23 cellular contexts compared by ENCODE assay signal in the genomic region with DNA sequence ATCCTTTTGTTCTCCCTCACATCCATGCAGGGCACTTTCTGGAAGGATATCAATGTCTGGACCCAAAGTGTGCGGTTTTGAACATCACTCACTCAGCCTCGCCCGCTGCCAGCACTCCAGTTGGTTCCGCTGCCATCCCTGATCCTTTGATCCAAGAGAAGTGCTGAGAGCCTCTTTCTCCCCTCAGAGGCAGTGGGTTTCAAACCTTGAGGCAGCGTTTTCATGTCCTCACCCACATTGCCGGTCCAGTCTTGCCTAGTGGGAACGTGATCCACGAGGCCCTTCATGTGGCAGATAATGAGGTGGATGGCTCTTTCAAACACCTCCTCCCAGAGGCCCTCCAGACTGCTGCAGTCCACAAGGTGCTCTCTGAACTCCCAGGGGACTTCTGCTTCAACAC.
A peak's percentile ranks its signal among the peaks of the same experiment; 100 is the strongest.
DNase-seq lines count a peak whose midpoint lies in the region; ATAC-seq, FAIRE-seq and TF ChIP-seq lines count a peak whose summit lies in the region.
"Had no signal": no experiment of that assay in that cellular context is flagged by ENCODE, and none has a peak within 500 bp of the region (broad histone marks: within the 10 kb centered on the region; RNA-seq: fewer than 3 reads in every experiment).

No MANE protein-coding gene starts in this region.

- H3K4me3 Mint-ChIP-seq in chondrocyte (ENCODE audit: unreplicated experiment) = no peak overlapping the region
- H3K4me3 Mint-ChIP-seq: CD4-positive, alpha-beta memory T cell had no signal

- DNase-seq in activated effector memory CD4-positive, alpha-beta T cell treated with anti-CD3 and anti-CD28 coated beads, Interleukin-2, amount 50 U/mL, for 16 hours = peak; percentile 45
- DNase-seq in activated effector memory CD4-positive, alpha-beta T cell treated with Interleukin-2 at 50 U/mL for 16 hours = no peak
- DNase-seq in RWPE2 (ENCODE audit: low spot score) (peak; percentile 23), kidney (peak; percentile 31), upper lobe of right lung (peak; percentile 20), 8988T (no peak), chondrocyte (ENCODE audit: low spot score) (no peak)
- DNase-seq: ACHN; Caco-2; CD4-positive, alpha-beta memory T cell; DMS 273 treated with DMSO at 0.1 percent for 48 hours; GOT3; HCEC 1CT; NCI-H1105 treated with DMSO at 0.1 percent for 48 hours; NCI-H1694 treated with DMSO at 0.1 percent for 48 hours; NCI-H2081 treated with DMSO at 0.1 percent for 48 hours; NCI-H524 treated with DMSO at 0.1 percent for 48 hours; NCI-H82 had no signal

- FAIRE-seq in kidney (lab: Jason Lieb, UNC) = no peak
- FAIRE-seq: GM12892 had no signal

- H3K9me3 ChIP-seq in RWPE2 (ENCODE audit: severe bottlenecking) = no peaks in the 10 kb centered on the region
- H3K9me3 ChIP-seq in kidney (ENCODE audit: control insufficient read depth in 1 of 2, low read length in 2 of 2) = no peaks in the 10 kb centered on the region
- no peaks in the 10 kb centered on the region for H3K9me3 ChIP-seq in upper lobe of right lung
- H3K9me3 ChIP-seq: BLaER1 treated with 17β-estradiol and CSF1 and Interleukin-3, amounts not matched to agents 10 nM and 100 nM; Caco-2 had no signal

- no peak for ATAC-seq in RWPE2 (ENCODE audit: low read depth)
- no peak for ATAC-seq in upper lobe of right lung
- ATAC-seq: Panc1, SK-N-SH treated with all-trans-retinoic acid at 6 μM for 48 hours had no signal

- H3K9me3 Mint-ChIP-seq in chondrocyte (ENCODE audit: low read depth) = no peaks in the 10 kb centered on the region
- H3K9me3 Mint-ChIP-seq: CD4-positive, alpha-beta memory T cell had no signal

- H3K27me3 ChIP-seq in RWPE2 (ENCODE audit: insufficient read depth, poor library complexity, severe bottlenecking) (no peaks in the 10 kb centered on the region), upper lobe of right lung (no peaks in the 10 kb centered on the region)
- H3K27me3 ChIP-seq: BLaER1 treated with 17β-estradiol and CSF1 and Interleukin-3, amounts not matched to agents 10 nM and 100 nM had no signal

- peaks cover 3% of the 10 kb centered on the region for H3K27me3 Mint-ChIP-seq in chondrocyte (ENCODE audit: low read depth)

- no peaks in the 10 kb centered on the region for H3K36me3 Mint-ChIP-seq in chondrocyte (ENCODE audit: low read depth)
- H3K36me3 Mint-ChIP-seq: CD4-positive, alpha-beta memory T cell had no signal

- H3K36me3 ChIP-seq in RWPE2 (ENCODE audit: low read depth) (no peaks in the 10 kb centered on the region), kidney (ENCODE audit: control insufficient read depth in 1 of 2, insufficient read depth in 2 of 2, low read length in 2 of 2) (no peaks in the 10 kb centered on the region), upper lobe of right lung (no peaks in the 10 kb centered on the region)
- H3K36me3 ChIP-seq: BLaER1 treated with 17β-estradiol and CSF1 and Interleukin-3, amounts not matched to agents 10 nM and 100 nM had no signal

- no peak overlapping the region for H3K27ac Mint-ChIP-seq in chondrocyte (ENCODE audit: unreplicated experiment)
- H3K27ac Mint-ChIP-seq: CD4-positive, alpha-beta memory T cell had no signal

- H3K4me1 ChIP-seq in RWPE2 (ENCODE audit: insufficient read depth, poor library complexity, severe bottlenecking) (peaks cover 31% of the 10 kb centered on the region), kidney (ENCODE audit: control insufficient read depth in 1 of 2, insufficient read depth in 1 of 2, low read depth in 1 of 2, low read length in 2 of 2) (no peaks in the 10 kb centered on the region), upper lobe of right lung (no peaks in the 10 kb centered on the region)
- H3K4me1 ChIP-seq: Caco-2 had no signal

- H3K4me1 Mint-ChIP-seq in chondrocyte (ENCODE audit: low read depth) = peaks cover 26% of the 10 kb centered on the region

- H3K27ac ChIP-seq in RWPE2 (ENCODE audit: poor library complexity, severe bottlenecking) (no peak overlapping the region), kidney (ENCODE audit: low read depth in 2 of 2, low read length in 2 of 2) (no peak overlapping the region), upper lobe of right lung (no peak overlapping the region)
- H3K27ac ChIP-seq: BLaER1 treated with 17β-estradiol and CSF1 and Interleukin-3, amounts not matched to agents 10 nM and 100 nM; KMS-11 had no signal

- intact Hi-C loops in kidney (cut with DNase I) (no loop called here), upper lobe of right lung (cut with DNase I) (no loop called here)

- H3K4me3 ChIP-seq in RWPE2 (ENCODE audit: severe bottlenecking) (no peak overlapping the region), kidney (ENCODE audit: low read length in 2 of 2) (no peak overlapping the region), upper lobe of right lung (no peak overlapping the region)
- H3K4me3 ChIP-seq: BLaER1 treated with 17β-estradiol and CSF1 and Interleukin-3, amounts not matched to agents 10 nM and 100 nM had no signal

- TF ChIP-seq CTCF in RWPE2 (IDR thresholded peaks at IDR 0.05; ENCODE audit: poor library complexity, severe bottlenecking) = no peak
- TF ChIP-seq CTCF in kidney (IDR thresholded peaks at IDR 0.05; ENCODE audit: borderline replicate concordance, extremely low read depth, insufficient read depth) = no peak
- no peak for TF ChIP-seq CTCF in upper lobe of right lung (IDR thresholded peaks at IDR 0.05)
- TF ChIP-seq CTCF in chondrocyte (IDR thresholded peaks at IDR 0.05) = no peak

- H3K9ac ChIP-seq in kidney (ENCODE audit: low read length in 2 of 2) = no peak overlapping the region
- H3K9ac ChIP-seq: BLaER1 treated with 17β-estradiol and CSF1 and Interleukin-3, amounts not matched to agents 10 nM and 100 nM; KMS-11 had no signal

Comparison
In these comparisons a context has a peak if more than half of its experiments do, and no peak if none do; other contexts are left out.
1. DNase-seq: peak in activated effector memory CD4-positive, alpha-beta T cell treated with anti-CD3 and anti-CD28 coated beads, Interleukin-2, amount 50 U/mL, for 16 hours (single experiment), RWPE2 (single experiment), kidney (single experiment) and upper lobe of right lung (single experiment); none in activated effector memory CD4-positive, alpha-beta T cell treated with Interleukin-2 at 50 U/mL for 16 hours (single experiment), 8988T (single experiment) and chondrocyte (single experiment).